ENCODE assay signal across 28 cellular contexts in the genomic region with DNA sequence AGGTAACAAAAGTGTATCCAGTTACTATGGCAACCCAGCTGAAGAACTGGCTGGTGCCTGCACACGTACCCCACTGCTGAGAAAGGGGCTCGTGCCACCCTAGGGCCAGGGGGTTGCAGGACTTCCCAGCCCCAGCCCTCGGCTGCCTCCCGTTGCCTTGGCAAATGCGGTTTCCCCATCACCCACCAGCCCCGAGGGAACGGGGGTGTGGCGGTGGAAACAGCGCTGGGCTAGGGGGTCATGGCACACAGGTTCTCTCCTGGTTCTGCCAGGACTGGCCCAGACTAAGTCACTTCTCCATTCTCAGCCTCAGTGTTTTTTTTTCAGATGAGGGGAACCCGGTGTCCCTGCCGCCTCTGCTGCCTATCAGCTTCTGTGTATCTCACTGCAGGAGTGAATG. TPM values are rescaled to one million over a fixed set of nuclear protein-coding genes. Genes with fewer than 3 reads are reported as not detected.
DNase-seq lines count a peak whose midpoint lies in the region; ATAC-seq, FAIRE-seq and TF ChIP-seq lines count a peak whose summit lies in the region.
"Had no signal": no experiment of that assay in that cellular context is flagged by ENCODE, and none has a peak within 500 bp of the region (broad histone marks: within the 10 kb centered on the region; RNA-seq: fewer than 3 reads in every experiment).

No MANE protein-coding gene starts in this region.

- no peaks in the 10 kb centered on the region for H3K36me3 ChIP-seq in BLaER1
- no peaks in the 10 kb centered on the region for H3K36me3 ChIP-seq in BLaER1 treated with 17β-estradiol and CSF1 and Interleukin-3, amounts not matched to agents 10 nM and 100 nM
- no peaks in the 10 kb centered on the region for H3K36me3 ChIP-seq in K562 (ENCODE audit: control insufficient read depth, insufficient read depth, low read length)

- no peaks in the 10 kb centered on the region for H3K9me1 ChIP-seq in K562 (ENCODE audit: control insufficient read depth, insufficient read depth, low read length)

- peaks cover 60% of the 10 kb centered on the region for H4K20me1 ChIP-seq in BLaER1
- peaks cover 0 to 43% (median 19%) of the 10 kb centered on the region in 11 experiments; a peak in 12 of 22 replicates for H4K20me1 ChIP-seq in BLaER1 treated with 17β-estradiol and CSF1 and Interleukin-3, amounts not matched to agents 10 nM and 100 nM
- no peaks in the 10 kb centered on the region for H4K20me1 ChIP-seq in K562 (replicated peaks; ENCODE audit: control insufficient read depth, insufficient read depth, low read length)

- POLR2A ChIA-PET in K562 (lab: Yijun Ruan, JAX) = no interaction called here

- 1% methylated on average over 9 of the region's 11 CpGs for WGBS in K562 (ENCODE audit: insufficient coverage, low coverage, missing lambda C conversion rate)

- no peak for TF ChIP-seq RAD21 in K562 (CRISPR knock-in tag; conservative IDR thresholded peaks at IDR 0.05 in 1 of 2, IDR thresholded peaks at IDR 0.05 in 1 of 2)

- H3K9ac ChIP-seq in BLaER1 (no peak overlapping the region), K562 (ENCODE audit: insufficient read depth in 1 of 2, low read depth in 2 of 2, low read length in 2 of 2) (no peak overlapping the region)
- H3K9ac ChIP-seq in BLaER1 treated with 17β-estradiol and CSF1 and Interleukin-3, amounts not matched to agents 10 nM and 100 nM = no peak overlapping the region

- H3K9me3 ChIP-seq in BLaER1 (peaks cover 3% of the 10 kb centered on the region; the same call in 1 of the 2 replicates), K562 (replicated peaks; ENCODE audit: control insufficient read depth, insufficient read depth, low read depth, low read length) (no peaks in the 10 kb centered on the region)
- peaks cover 0 to 6% (median 0%) of the 10 kb centered on the region in 11 experiments; a peak in 3 of 22 replicates for H3K9me3 ChIP-seq in BLaER1 treated with 17β-estradiol and CSF1 and Interleukin-3, amounts not matched to agents 10 nM and 100 nM (replicated peaks in 1 of 11)
- H3K9me3 ChIP-seq: BE2C had no signal

- TF ChIP-seq POLR2A in K562 (conservative IDR thresholded peaks at IDR 0.05) = no peak

- TF ChIP-seq CTCF in K562 (IDR thresholded peaks at IDR 0.05 in 2 of 3, conservative IDR thresholded peaks at IDR 0.05 in 1 of 3; ENCODE audit: insufficient read depth in 2 of 3, low read depth in 1 of 3, low read length in 3 of 3) = no peak

- no peak for ATAC-seq in K562
- ATAC-seq in HG03520 (IDR thresholded peaks at IDR 0.05; ENCODE audit: unreplicated experiment) = no peak
- ATAC-seq: GM12878 had no signal

- H3K4me3 ChIP-seq in BLaER1 (no peak overlapping the region), K562 (no peak overlapping the region)
- no peak overlapping the region for H3K4me3 ChIP-seq in BLaER1 treated with 17β-estradiol and CSF1 and Interleukin-3, amounts not matched to agents 10 nM and 100 nM
- H3K4me3 ChIP-seq: GM12878 had no signal

- in situ Hi-C loops in K562 (cut with MboI) = no loop called here

- H3K4me1 ChIP-seq in BLaER1 (peaks cover 39% of the 10 kb centered on the region), K562 (replicated peaks in 1 of 2; ENCODE audit: control insufficient read depth in 2 of 2, insufficient read depth in 2 of 2, low read length in 2 of 2) (no peaks in the 10 kb centered on the region)
- peaks cover 8 to 36% (median 30%) of the 10 kb centered on the region in 10 experiments for H3K4me1 ChIP-seq in BLaER1 treated with 17β-estradiol and CSF1 and Interleukin-3, amounts not matched to agents 10 nM and 100 nM

- CTCF ChIA-PET in K562 (lab: Yijun Ruan, JAX; ENCODE audit: low intra/inter-chr PET ratio) = no interaction called here

- H3K27ac ChIP-seq in BLaER1 (no peak overlapping the region), K562 (ENCODE audit: extremely low read depth, low read depth, low read length) (no peak overlapping the region)
- no peak overlapping the region for H3K27ac ChIP-seq in BLaER1 treated with 17β-estradiol and CSF1 and Interleukin-3, amounts not matched to agents 10 nM and 100 nM

- no TSS peak for BruUV-seq in K562 (replicated peaks; lab: Mats Ljungman, UMichigan)

- no peak for TF ChIP-seq EP300 in K562 (IDR thresholded peaks at IDR 0.05; ENCODE audit: low read length)

- no peaks in the 10 kb centered on the region for H3K79me2 ChIP-seq in K562 (ENCODE audit: control insufficient read depth, insufficient read depth, low read length)

- FAIRE-seq in K562 (lab: Jason Lieb, UNC) = no peak
- FAIRE-seq in urothelium cell line (lab: Jason Lieb, UNC) = peak; percentile 46
- FAIRE-seq: A204.1, GM12878, GM12892, GM18507 had no signal

- DNase-seq in K562 (ENCODE audit: extremely low read depth in 1 of 4, low spot score in 3 of 4) = no peak
- DNase-seq in urothelium cell line (ENCODE audit: low spot score) = no peak
- DNase-seq in NCI-H1930 (lab: John Stamatoyannopoulos, UW) = no peak
- DNase-seq in occipital lobe (lab: John Stamatoyannopoulos, UW) = no peak
- DNase-seq: 8988T; ACHN; BE2C; C1 segment of cervical spinal cord; CD4-positive, alpha-beta memory T cell; CD4-positive, CD25-positive, alpha-beta regulatory T cell; CD8-positive, alpha-beta memory T cell; COR-L47; DMS 273 treated with DMSO at 0.1 percent for 48 hours; DMS153; DMS53; DMS79; DND-41; EL; GDM1 had no signal

- intact Hi-C loops in K562 (cut with micrococcal nuclease) = no loop called here

- H3K27me3 ChIP-seq in BLaER1 = no peaks in the 10 kb centered on the region
- H3K27me3 ChIP-seq in BLaER1 treated with 17β-estradiol and CSF1 and Interleukin-3, amounts not matched to agents 10 nM and 100 nM = 0 out of 22 replicates have a peak, but pooled peaks cover 0 to 4% (median 0%) of the 10 kb centered on the region in 11 experiments
- peaks cover 0 to 28% of the 10 kb centered on the region in 2 experiments; a peak in 2 of 5 replicates for H3K27me3 ChIP-seq in K562 (ENCODE audit: control insufficient read depth in 2 of 2, insufficient read depth in 2 of 2, low read length in 2 of 2)
- H3K27me3 ChIP-seq: BE2C had no signal

- no peak overlapping the region for H2AFZ ChIP-seq in K562 (ENCODE audit: low read depth, low read length)

- H3K4me2 ChIP-seq in BLaER1 (peak overlapping the region; percentile 79), K562 (ENCODE audit: insufficient read depth, low read length) (no peak overlapping the region)
- H3K4me2 ChIP-seq in BLaER1 treated with 17β-estradiol and CSF1 and Interleukin-3, amounts not matched to agents 10 nM and 100 nM = peak overlapping the region in 10 of 11 experiments; percentile 11 to 86 (median 68); a peak in 18 of 22 replicates

TF ChIP-seq in K562, 482 proteins besides CTCF, POLR2A, EP300 and RAD21 (continues in another document):
- TF ChIP-seq, protein P1, sequence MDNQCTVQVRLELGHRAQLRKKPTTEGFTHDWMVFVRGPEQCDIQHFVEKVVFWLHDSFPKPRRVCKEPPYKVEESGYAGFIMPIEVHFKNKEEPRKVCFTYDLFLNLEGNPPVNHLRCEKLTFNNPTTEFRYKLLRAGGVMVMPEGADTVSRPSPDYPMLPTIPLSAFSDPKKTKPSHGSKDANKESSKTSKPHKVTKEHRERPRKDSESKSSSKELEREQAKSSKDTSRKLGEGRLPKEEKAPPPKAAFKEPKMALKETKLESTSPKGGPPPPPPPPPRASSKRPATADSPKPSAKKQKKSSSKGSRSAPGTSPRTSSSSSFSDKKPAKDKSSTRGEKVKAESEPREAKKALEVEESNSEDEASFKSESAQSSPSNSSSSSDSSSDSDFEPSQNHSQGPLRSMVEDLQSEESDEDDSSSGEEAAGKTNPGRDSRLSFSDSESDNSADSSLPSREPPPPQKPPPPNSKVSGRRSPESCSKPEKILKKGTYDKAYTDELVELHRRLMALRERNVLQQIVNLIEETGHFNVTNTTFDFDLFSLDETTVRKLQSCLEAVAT (IDR thresholded peaks at IDR 0.05) = no peak
- TF ChIP-seq GATAD2A (IDR thresholded peaks at IDR 0.05) (no peak), RFX1 (IDR thresholded peaks at IDR 0.05) (peak; percentile 40), ZNF133 (CRISPR knock-in tag; IDR thresholded peaks at IDR 0.05) (no peak), CXXC5 (CRISPR knock-in tag; IDR thresholded peaks at IDR 0.05) (no peak), MEIS2 (IDR thresholded peaks at IDR 0.05; ENCODE audit: partially characterized antibody) (no peak)
- TF ChIP-seq, protein P2, sequence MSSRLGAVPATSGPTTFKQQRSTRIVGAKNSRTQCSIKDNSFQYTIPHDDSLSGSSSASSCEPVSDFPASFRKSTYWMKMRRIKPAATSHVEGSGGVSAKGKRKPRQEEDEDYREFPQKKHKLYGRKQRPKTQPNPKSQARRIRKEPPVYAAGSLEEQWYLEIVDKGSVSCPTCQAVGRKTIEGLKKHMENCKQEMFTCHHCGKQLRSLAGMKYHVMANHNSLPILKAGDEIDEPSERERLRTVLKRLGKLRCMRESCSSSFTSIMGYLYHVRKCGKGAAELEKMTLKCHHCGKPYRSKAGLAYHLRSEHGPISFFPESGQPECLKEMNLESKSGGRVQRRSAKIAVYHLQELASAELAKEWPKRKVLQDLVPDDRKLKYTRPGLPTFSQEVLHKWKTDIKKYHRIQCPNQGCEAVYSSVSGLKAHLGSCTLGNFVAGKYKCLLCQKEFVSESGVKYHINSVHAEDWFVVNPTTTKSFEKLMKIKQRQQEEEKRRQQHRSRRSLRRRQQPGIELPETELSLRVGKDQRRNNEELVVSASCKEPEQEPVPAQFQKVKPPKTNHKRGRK (tag; IDR thresholded peaks at IDR 0.05) = no peak

RNA-seq across cellular contexts. Expression of gene PHF21B, which starts 27.9 kb away (rescaled TPM):
- total RNA-seq in K562 (2011; cell fraction: chromatin; rRNA removed; ENCODE audit: low replicate concordance) = 0.62 TPM in 1 of 2 replicates, not detected in the other
- total RNA-seq in K562 (2011; cell fraction: nucleolus; rRNA removed) = 0.13 and 0.33 TPM in 2 replicates
- not detected in 2 replicates for total RNA-seq in K562 (2011; cell fraction: nucleoplasm; rRNA removed)
- not detected in 2 replicates for total RNA-seq in K562 (2014; rRNA removed)
- total RNA-seq in K562 (2014; rRNA removed; fragmentation: Illumina TruSeq; extraction: Trizol) = not detected in 2 replicates
- not detected in 2 replicates for total RNA-seq in K562 (2015; rRNA removed; fragmentation: Illumina TruSeq; extraction: Trizol)
- total RNA-seq in K562 (2021) = 0.22 TPM in 1 of 2 replicates, not detected in the other
- not detected in 2 replicates for polyA plus RNA-seq in K562 (2011; rRNA removed)
- not detected in 2 replicates for polyA plus RNA-seq in K562 (2011; cell fraction: cytosol; rRNA removed)
- 0.21 TPM in 1 of 2 replicates, not detected in the other for polyA plus RNA-seq in K562 (2011; cell fraction: nucleus; rRNA removed)
- not detected in 2 replicates for polyA plus RNA-seq in K562 (2012)
- not detected in 2 replicates for polyA plus RNA-seq in K562 (2014; fragmentation: Illumina TruSeq; extraction: Trizol)
- polyA plus RNA-seq in K562 (2014; fragmentation: Nextera tagmentation; extraction: Ambion mirVana) = not detected
- polyA plus RNA-seq in K562 (2014; rRNA removed) = 0.04 TPM in 1 of 2 replicates, not detected in the other
- polyA minus RNA-seq in K562 (2011; rRNA and poly(A)+ RNA removed) = not detected in 2 replicates
- polyA minus RNA-seq in K562 (2011; cell fraction: cytosol; rRNA and poly(A)+ RNA removed) = not detected in 2 replicates
- not detected in 2 replicates for polyA minus RNA-seq in K562 (2011; cell fraction: nucleus; rRNA and poly(A)+ RNA removed)
- total RNA-seq in occipital lobe = 8.1 TPM
- total RNA-seq: CD4-positive, alpha-beta memory T cell; CD4-positive, CD25-positive, alpha-beta regulatory T cell; CD8-positive, alpha-beta memory T cell; GM12878 had no signal
- polyA plus RNA-seq: AG04450; CD14-positive monocyte; CD4-positive, alpha-beta memory T cell; CD4-positive, CD25-positive, alpha-beta regulatory T cell; CD8-positive, alpha-beta memory T cell had no signal
